9 cellular contexts compared by ENCODE assay signal in genomic region chr15:85688703-85689102, GRCh38.
DNase-seq lines count a peak whose midpoint lies in the region; ATAC-seq lines count a peak whose summit lies in the region.
"Had no signal": no experiment of that assay in that cellular context is flagged by ENCODE, and none has a peak within 500 bp of the region (broad histone marks: within the 10 kb centered on the region; RNA-seq: fewer than 3 reads in every experiment).

No MANE protein-coding gene starts in this region.

- ATAC-seq in activated CD8-positive, alpha-beta T cell treated with anti-CD3 and anti-CD28 coated beads, Interleukin-2, amount 10 ng/mL, durations not matched to agents 7 days and 5 days, result peak; percentile 7
- ATAC-seq in HG03565 (IDR thresholded peaks at IDR 0.05; ENCODE audit: unreplicated experiment), result no peak

- CTCF ChIA-PET in activated CD8-positive, alpha-beta T cell treated with anti-CD3 and anti-CD28 coated beads, Interleukin-2, amount 10 ng/mL, durations not matched to agents 7 days and 5 days (lab: Charles Lee), result interaction anchor here (1.0 to 6.1 kb wide), 7 partner anchors 16 to 106 kb away, joined by 3 to 79 read pairs (median 10); no protein-coding TSS in a partner anchor

- no peaks in the 10 kb centered on the region for H3K9me3 ChIP-seq in HUES64 (ENCODE audit: insufficient read depth, low read depth, low read length)
- H3K9me3 ChIP-seq in muscle layer of duodenum (ENCODE audit: control insufficient read depth in 1 of 2, low read length in 2 of 2), result no peaks in the 10 kb centered on the region

- H3K36me3 ChIP-seq in HUES64 (ENCODE audit: insufficient read depth, low read length) (peaks cover 52% of the 10 kb centered on the region), muscle layer of duodenum (ENCODE audit: control insufficient read depth in 1 of 2, insufficient read depth in 2 of 2, low read length in 2 of 2) (peaks cover 40 to 46% of the 10 kb centered on the region in 2 donors)

- H3K27me3 ChIP-seq in HUES64 (ENCODE audit: insufficient read depth, low read length) (no peaks in the 10 kb centered on the region), muscle layer of duodenum (ENCODE audit: low read depth, low read length) (no peaks in the 10 kb centered on the region)

- H3K9ac ChIP-seq in HUES64 (ENCODE audit: low read depth, low read length), result no peak overlapping the region

- H3K4me3 Mint-ChIP-seq in activated CD8-positive, alpha-beta T cell treated with anti-CD3 and anti-CD28 coated beads, Interleukin-2, amount 10 ng/mL, durations not matched to agents 7 days and 5 days, result peak overlapping the region; percentile 87

- H3K4me1 Mint-ChIP-seq in activated CD8-positive, alpha-beta T cell treated with anti-CD3 and anti-CD28 coated beads, Interleukin-2, amount 10 ng/mL, durations not matched to agents 7 days and 5 days (ENCODE audit: low read depth), result peaks cover 63% of the 10 kb centered on the region

- H3K4me1 ChIP-seq in HUES64 (ENCODE audit: insufficient read depth, low read length) (peaks cover 21% of the 10 kb centered on the region), muscle layer of duodenum (ENCODE audit: control insufficient read depth in 1 of 2, insufficient read depth in 2 of 2, low read length in 2 of 2) (peaks cover 27 to 36% of the 10 kb centered on the region in 2 donors)

- POLR2A ChIA-PET in activated CD8-positive, alpha-beta T cell treated with anti-CD3 and anti-CD28 coated beads, Interleukin-2, amount 10 ng/mL, durations not matched to agents 7 days and 5 days (lab: Charles Lee), result interaction anchor here (0.8 to 5.8 kb wide), 7 partner anchors 15 to 107 kb away, joined by 3 to 174 read pairs (median 9); no protein-coding TSS in a partner anchor

- no peaks in the 10 kb centered on the region for H3K27me3 Mint-ChIP-seq in activated CD8-positive, alpha-beta T cell treated with anti-CD3 and anti-CD28 coated beads, Interleukin-2, amount 10 ng/mL, durations not matched to agents 7 days and 5 days (ENCODE audit: low read depth)

- H3K27ac ChIP-seq in HUES64 (ENCODE audit: low read depth, low read length), result peak overlapping the region; percentile 73; the same call in 1 of the 2 replicates
- H3K27ac ChIP-seq in muscle layer of duodenum (ENCODE audit: low read length), result peak overlapping the region; percentile 82

- 88% methylated on average over 3 of the region's 3 CpGs for WGBS in HUES64

- H3K4me3 ChIP-seq in HUES64 (ENCODE audit: low read length) (no peak overlapping the region), muscle layer of duodenum (ENCODE audit: low read depth in 1 of 2, low read length in 2 of 2) (no peak overlapping the region)

- peak; percentile 66 for DNase-seq in CD1c-positive myeloid dendritic cell (ENCODE audit: extremely low spot score)
- DNase-seq in activated CD8-positive, alpha-beta T cell treated with anti-CD3 and anti-CD28 coated beads, Interleukin-2, amount 10 ng/mL, durations not matched to agents 7 days and 5 days, result no peak
- DNase-seq in NCI-H82 (lab: John Stamatoyannopoulos, UW), result no peak
- DNase-seq in NCI-H2227 (lab: John Stamatoyannopoulos, UW; ENCODE audit: unreplicated experiment), result no peak
- DNase-seq in NCI-H2029 (lab: John Stamatoyannopoulos, UW), result no peak
- DNase-seq: dorsolateral prefrontal cortex had no signal

- H3K36me3 Mint-ChIP-seq in activated CD8-positive, alpha-beta T cell treated with anti-CD3 and anti-CD28 coated beads, Interleukin-2, amount 10 ng/mL, durations not matched to agents 7 days and 5 days (ENCODE audit: low read depth), result peaks cover 52% of the 10 kb centered on the region

- H3K27ac Mint-ChIP-seq in activated CD8-positive, alpha-beta T cell treated with anti-CD3 and anti-CD28 coated beads, Interleukin-2, amount 10 ng/mL, durations not matched to agents 7 days and 5 days, result peak overlapping the region; percentile 97

- H3K9me3 Mint-ChIP-seq in activated CD8-positive, alpha-beta T cell treated with anti-CD3 and anti-CD28 coated beads, Interleukin-2, amount 10 ng/mL, durations not matched to agents 7 days and 5 days (ENCODE audit: insufficient read depth), result no peaks in the 10 kb centered on the region
